ENCODE assay signal across 10 cellular contexts in genomic region chr5:73189816-73190451, GRCh38. TPM values are rescaled to one million over a fixed set of nuclear protein-coding genes. Genes with fewer than 3 reads are reported as not detected.
A peak's percentile ranks its signal among the peaks of the same experiment; 100 is the strongest.
DNase-seq lines count a peak whose midpoint lies in the region; ATAC-seq, FAIRE-seq and TF ChIP-seq lines count a peak whose summit lies in the region.
"Had no signal": no experiment of that assay in that cellular context is flagged by ENCODE, and none has a peak within 500 bp of the region (broad histone marks: within the 10 kb centered on the region; RNA-seq: fewer than 3 reads in every experiment).

No MANE protein-coding gene starts in this region.

- peak overlapping the region; percentile 90; the same call in 1 of the 2 replicates for H2AFZ ChIP-seq in H1 (ENCODE audit: low read length)

- peaks cover 15% of the 10 kb centered on the region for H3K27me3 Mint-ChIP-seq in nephron (ENCODE audit: low read depth)

- peaks cover 29% of the 10 kb centered on the region for H3K4me1 Mint-ChIP-seq in nephron

- H3K4me2 ChIP-seq in H1 (ENCODE audit: insufficient read depth in 1 of 2, low read depth in 2 of 2, low read length in 2 of 2): no peak overlapping the region; a peak in 1 of 4 replicates
- H3K4me2 ChIP-seq: KMS-11 had no signal

- no peak overlapping the region for H4K91ac ChIP-seq in H1 (replicated peaks; ENCODE audit: insufficient read length, low read length)

- H3K4ac ChIP-seq in H1 (replicated peaks; ENCODE audit: insufficient read length, low read depth, low read length): peak overlapping the region; percentile 0

- no peaks in the 10 kb centered on the region for H3K36me3 ChIP-seq in H1 (ENCODE audit: control insufficient read depth in 2 of 4, insufficient read depth in 4 of 4, low read length in 3 of 4)

- peak overlapping the region; percentile 54 to 77 (median 63) for H3K27ac Mint-ChIP-seq in nephron

- no peak overlapping the region for H3K14ac ChIP-seq in H1 (ENCODE audit: insufficient read length)

- H3K23ac ChIP-seq in H1 (ENCODE audit: insufficient read length): no peak overlapping the region

- no peak overlapping the region; the same call in 1 of the 2 replicates for H2BK20ac ChIP-seq in H1 (ENCODE audit: low read length)

- CTCF ChIA-PET in H1 (lab: Charles Lee; ENCODE audit: partially characterized antibody): interaction anchor here (1.0 to 3.5 kb wide), 8 partner anchors 11 to 234 kb away, joined by 3 to 13 read pairs (median 6); partner anchors contain the start of genes FCHO2 and TMEM174

- WGBS in H1 (ENCODE audit: extremely low coverage in 1 of 2, insufficient coverage in 1 of 2, insufficient read length in 1 of 2, insufficient replicate concordance in 2 of 2, low coverage in 1 of 2, low lambda C conversion rate in 2 of 2, missing lambda C conversion rate in 1 of 2), 2 experiments: 85% methylated on average over 6 of the region's 6 CpGs; no CpG with 5 or more reads in 1 of the 2 experiments

- no peak for FAIRE-seq in H1 (lab: Jason Lieb, UNC)
- FAIRE-seq: bronchial epithelial cell had no signal

- H3K27me3 ChIP-seq in H1 (replicated peaks in 1 of 4; ENCODE audit: control insufficient read depth in 3 of 4, extremely low read depth in 1 of 4, insufficient read depth in 3 of 4, low read length in 3 of 4): no peaks in the 10 kb centered on the region

- no peaks in the 10 kb centered on the region for H3K79me2 ChIP-seq in H1 (ENCODE audit: control insufficient read depth in 1 of 2, insufficient read depth in 2 of 2, low read length in 2 of 2)

- DNase-seq in Daoy (ENCODE audit: low read depth) (peak; percentile 54), NCI-H524 treated with DMSO at 0.1 percent for 48 hours (lab: John Stamatoyannopoulos, UW) (peak; percentile 22), H1 (ENCODE audit: low read depth in 1 of 2, low spot score in 2 of 2) (no peak), DMS114 treated with DMSO at 0.1 percent for 48 hours (lab: John Stamatoyannopoulos, UW; ENCODE audit: unreplicated experiment) (no peak)
- DNase-seq in activated CD4-positive, alpha-beta T cell treated with anti-CD3 and anti-CD28 coated beads for 1 hour: no peak
- DNase-seq in stimulated activated CD4-positive, alpha-beta T cell treated with anti-CD3 and anti-CD28 coated beads, Interleukin-12 subunit alpha, Interleukin-12 subunit beta, amount 100 ng/mL, for 4 hours: no peak

- H3K4me1 ChIP-seq in H1 (replicated peaks in 1 of 4; ENCODE audit: control insufficient read depth in 3 of 4, insufficient read depth in 4 of 4, low read length in 3 of 4): peaks cover 2 to 8% (median 3%) of the 10 kb centered on the region in 4 experiments; a peak in 5 of 7 replicates

- peak overlapping the region; percentile 56; the same call in 1 of the 2 replicates for H3K18ac ChIP-seq in H1 (ENCODE audit: extremely low read depth, low read length)

- H2AK5ac ChIP-seq in H1 (ENCODE audit: low read depth, low read length): no peak overlapping the region

- no peak for TF ChIP-seq POLR2A in H1 (IDR thresholded peaks at IDR 0.05; ENCODE audit: control extremely low read depth in 1 of 2, low read depth in 2 of 2, low read length in 2 of 2)

- H2BK12ac ChIP-seq in H1 (ENCODE audit: low read depth, low read length): 0 out of 2 replicates have a peak overlapping the region, but pooled peaks have one; percentile 34

- H3K4me3 ChIP-seq in H1 (ENCODE audit: extremely low read depth in 1 of 4, insufficient read depth in 2 of 4, low read depth in 3 of 4, low read length in 4 of 4): no peak overlapping the region

- H3K23me2 ChIP-seq in H1 (ENCODE audit: low read depth, low read length): no peaks in the 10 kb centered on the region

- H3K9me3 ChIP-seq in H1 (ENCODE audit: insufficient read depth in 2 of 2, low read depth in 1 of 2, low read length in 1 of 2): peaks cover 0 to 3% of the 10 kb centered on the region in 2 experiments; a peak in 1 of 4 replicates

- no peak overlapping the region for H2BK120ac ChIP-seq in H1 (replicated peaks; ENCODE audit: low read depth, low read length)

- H2BK5ac ChIP-seq in H1 (ENCODE audit: low read depth, low read length): 0 out of 2 replicates have a peak overlapping the region, but pooled peaks have one; percentile 7

- no peaks in the 10 kb centered on the region for H4K20me1 ChIP-seq in H1 (replicated peaks in 1 of 2; ENCODE audit: control insufficient read depth in 1 of 2, insufficient read depth in 2 of 2, low read length in 2 of 2)

- peaks cover 3% of the 10 kb centered on the region for H3K36me3 Mint-ChIP-seq in nephron (ENCODE audit: low read depth)

- H3K9me3 Mint-ChIP-seq in nephron: no peaks in the 10 kb centered on the region

- H3K56ac ChIP-seq in H1 (replicated peaks; ENCODE audit: insufficient read length, low read depth, low read length): no peak overlapping the region

- 0 out of 2 replicates have a peak overlapping the region, but pooled peaks have one; percentile 58 for H4K8ac ChIP-seq in H1 (ENCODE audit: extremely low read depth, insufficient read depth, low read length)

- H3K79me1 ChIP-seq in H1 (ENCODE audit: low read depth, low read length): no peaks in the 10 kb centered on the region

- no peak for ATAC-seq in HG03521 (IDR thresholded peaks at IDR 0.05; ENCODE audit: unreplicated experiment)

- no peak overlapping the region for H4K5ac ChIP-seq in H1 (ENCODE audit: insufficient read length, low read depth, low read length)

- no peak overlapping the region for H3K27ac ChIP-seq in H1 (ENCODE audit: low read depth, low read length)
- H3K27ac ChIP-seq: KMS-11 had no signal

- H3K4me3 Mint-ChIP-seq in nephron: no peak overlapping the region

- TF ChIP-seq EP300 in H1 (IDR thresholded peaks at IDR 0.05; ENCODE audit: borderline replicate concordance in 1 of 2, low read depth in 2 of 2, low read length in 2 of 2): no peak

- TF ChIP-seq RAD21 in H1 (IDR thresholded peaks at IDR 0.05 in 1 of 2, conservative IDR thresholded peaks at IDR 0.05 in 1 of 2; ENCODE audit: low read depth in 2 of 2, low read length in 2 of 2): no peak

- H3K9ac ChIP-seq in H1 (replicated peaks in 1 of 4; ENCODE audit: extremely low read depth in 1 of 4, low read depth in 3 of 4, low read length in 3 of 4): no peak overlapping the region
- H3K9ac ChIP-seq: KMS-11 had no signal

- POLR2A ChIA-PET in H1 (lab: Charles Lee; ENCODE audit: partially characterized antibody): interaction anchor here (1.0 to 1.4 kb wide), 3 partner anchors 11 to 14 kb away, joined by 3 to 5 read pairs (median 4); no protein-coding TSS in a partner anchor

- no peak for TF ChIP-seq CTCF in H1 (IDR thresholded peaks at IDR 0.05; ENCODE audit: control extremely low read depth in 1 of 3, insufficient read depth in 1 of 3, low read depth in 1 of 3, low read length in 3 of 3)
- no peak for TF ChIP-seq CTCF in nephron (IDR thresholded peaks at IDR 0.05; ENCODE audit: unreplicated experiment in 3 of 3)

- H2BK15ac ChIP-seq in H1 (ENCODE audit: low read length): no peak overlapping the region

TF ChIP-seq in H1, 55 proteins besides CTCF, POLR2A, EP300 and RAD21:
- TF ChIP-seq TAF7 (optimal IDR thresholded peaks at IDR 0.05; ENCODE audit: borderline replicate concordance, low read depth, low read length) (no peak), CEBPB (IDR thresholded peaks at IDR 0.05; ENCODE audit: low read depth, low read length) (peak; percentile 67; the same call in 1 of the 2 replicates)

RNA-seq across cellular contexts. Expression of gene TMEM174, which starts 16.9 kb away (rescaled TPM):
- not detected in 2 replicates for total RNA-seq in Daoy (2014; rRNA removed; shearing (Covaris generic))
- total RNA-seq in H1 (2021; fragmentation: NEBNext Ultra II Directional; extraction: Animal tissue kit (Norgen Biotek cat#: 25700)): not detected in 2 replicates
- polyA plus RNA-seq in H1 (2011; rRNA removed): not detected in 2 replicates
- polyA plus RNA-seq in H1 (2011; cell fraction: cytosol; rRNA removed): not detected
- polyA plus RNA-seq in H1 (2011; cell fraction: nucleus; rRNA removed): not detected
- polyA plus RNA-seq in H1 (2012, experiment 1 of 2): not detected in 4 replicates
- not detected for polyA plus RNA-seq in H1 (2012, experiment 2 of 2)
- polyA plus RNA-seq in H1 (2013, experiment 1 of 2): not detected
- not detected for polyA plus RNA-seq in H1 (2013, experiment 2 of 2)
- not detected in 2 replicates for polyA minus RNA-seq in H1 (2011; rRNA and poly(A)+ RNA removed)
- polyA minus RNA-seq in H1 (2011; cell fraction: cytosol; rRNA and poly(A)+ RNA removed): not detected
- polyA minus RNA-seq in H1 (2011; cell fraction: nucleus; rRNA and poly(A)+ RNA removed): not detected
- total RNA-seq: bronchial epithelial cell had no signal

Comparison
In these comparisons a context has a peak if more than half of its experiments do, and no peak if none do; other contexts are left out.
1. DNase-seq: peak in Daoy (single experiment) and NCI-H524 treated with DMSO at 0.1 percent for 48 hours (single experiment); none in H1 (0 of 2), DMS114 treated with DMSO at 0.1 percent for 48 hours (single experiment), activated CD4-positive, alpha-beta T cell treated with anti-CD3 and anti-CD28 coated beads for 1 hour (single experiment) and stimulated activated CD4-positive, alpha-beta T cell treated with anti-CD3 and anti-CD28 coated beads, Interleukin-12 subunit alpha, Interleukin-12 subunit beta, amount 100 ng/mL, for 4 hours (single experiment).